1 cellular context compared by ENCODE assay signal in the genomic region with DNA sequence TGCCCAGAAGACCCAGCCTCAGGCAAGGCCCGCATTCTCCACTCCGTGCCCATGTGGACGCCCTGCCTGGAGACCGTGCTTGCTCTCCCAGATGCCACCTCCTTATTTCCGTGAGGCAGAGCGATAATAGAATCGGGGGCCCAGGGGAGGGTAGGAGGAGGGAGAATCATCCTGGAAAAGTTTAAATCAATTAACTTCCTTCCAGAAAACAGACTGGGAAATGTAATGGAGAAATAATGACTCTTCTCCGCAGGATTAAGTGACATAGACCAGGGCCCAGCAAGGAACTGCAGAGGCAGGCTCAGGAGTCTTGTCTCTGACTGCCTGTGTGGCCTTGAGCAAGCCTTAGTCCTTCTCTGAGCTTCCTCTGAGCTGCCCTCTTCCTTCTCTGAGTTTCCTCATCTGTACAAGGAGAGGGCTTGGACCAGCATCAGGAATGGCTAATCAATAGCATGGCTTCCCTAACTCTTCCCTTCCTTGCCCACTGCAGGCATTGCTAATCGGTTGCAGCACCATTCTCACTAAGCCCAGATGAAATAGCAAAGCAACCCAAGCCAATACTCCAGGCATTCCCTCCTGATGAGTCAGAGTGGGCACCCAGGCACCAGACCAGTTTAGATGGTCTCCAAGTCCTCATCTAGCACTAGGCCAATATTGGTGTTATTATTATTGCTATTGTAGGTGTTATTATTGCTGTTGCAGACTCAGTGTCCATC.
TF ChIP-seq lines count a peak whose summit lies in the region.

No MANE protein-coding gene starts in this region.

TF ChIP-seq in HCT116, 20 proteins besides CTCF, POLR2A, EP300 and RAD21:
- no peak for TF ChIP-seq SIN3A (IDR thresholded peaks at IDR 0.05; ENCODE audit: low read depth)
- TF ChIP-seq EZH2 (IDR thresholded peaks at IDR 0.05) = no peak
- TF ChIP-seq SRF (IDR thresholded peaks at IDR 0.05; ENCODE audit: low read depth) = 0 out of 2 replicates have a peak, but pooled peaks have one; percentile 13
